Comparison of ENCODE assay signal across 8 cellular contexts in the genomic region with DNA sequence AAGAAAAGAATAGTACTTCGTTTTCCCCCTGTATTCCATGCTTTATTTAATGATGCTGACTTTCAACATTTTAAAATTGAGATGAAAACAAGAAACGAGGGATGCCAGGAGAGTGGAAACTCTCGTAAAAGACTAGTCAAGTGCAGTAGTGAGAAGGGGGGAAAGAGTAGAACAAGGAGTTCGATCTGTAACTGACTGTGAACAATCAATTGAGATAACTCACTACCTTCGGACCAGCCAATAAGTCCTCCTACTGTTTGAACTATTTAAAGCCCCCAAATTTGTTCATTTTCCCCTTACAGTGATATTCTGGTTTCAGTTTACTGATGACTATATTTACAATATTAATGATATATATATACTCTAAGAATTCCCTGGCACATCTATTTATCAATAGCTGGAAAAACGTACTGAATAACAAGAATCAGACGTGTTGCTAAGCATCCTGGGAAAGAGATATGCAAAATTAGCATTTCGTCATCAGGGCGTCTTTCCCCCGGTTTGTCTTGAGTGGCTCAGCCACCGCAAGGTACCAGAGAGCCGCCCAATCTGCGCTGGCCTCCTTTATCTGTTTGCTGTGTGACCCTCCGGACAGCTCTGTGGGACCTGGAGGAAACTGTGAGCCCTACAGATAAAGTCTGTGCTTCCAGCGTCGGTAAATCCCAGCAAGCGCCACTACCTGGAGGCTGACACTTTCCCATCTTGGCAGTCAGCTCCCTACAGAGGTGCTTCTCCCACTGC. TPM values are rescaled to one million over a fixed set of nuclear protein-coding genes. Genes with fewer than 3 reads are reported as not detected.
DNase-seq lines count a peak whose midpoint lies in the region; ATAC-seq and TF ChIP-seq lines count a peak whose summit lies in the region.

No MANE protein-coding gene starts in this region.

- peaks cover 21% of the 10 kb centered on the region for H3K27me3 Mint-ChIP-seq in activated T-helper 1 cell treated with anti-CD3 and anti-CD28 coated beads, Interleukin-12 subunit alpha, Interleukin-12 subunit beta, Interleukin-2, Interleukin-4 antibody, amounts not matched to agents 30 ng/mL and 10 ng/mL and 1 ng/mL, durations not matched to agents 14 hours and 24 hours and 36 hours (ENCODE audit: insufficient read depth)
- peaks cover 0 to 5% (median 0%) of the 10 kb centered on the region in 5 donors for H3K27me3 Mint-ChIP-seq in naive thymus-derived CD8-positive, alpha-beta T cell

- no peak for TF ChIP-seq CTCF in DND-41 (IDR thresholded peaks at IDR 0.05; ENCODE audit: borderline replicate concordance, extremely low read depth, low read length, poor library complexity, severe bottlenecking)
- peak in 1 of 6 experiments; percentile 14 for TF ChIP-seq CTCF in Peyer's patch (IDR thresholded peaks at IDR 0.05)
- no peak for TF ChIP-seq CTCF in fibroblast of lung (conservative IDR thresholded peaks at IDR 0.05 in 1 of 2, IDR thresholded peaks at IDR 0.05 in 1 of 2; ENCODE audit: low read depth in 1 of 2, low read length in 2 of 2)

- intact Hi-C loops in activated T-helper 1 cell treated with anti-CD3 and anti-CD28 coated beads, Interleukin-12 subunit alpha, Interleukin-12 subunit beta, Interleukin-2, Interleukin-4 antibody, amounts not matched to agents 30 ng/mL and 10 ng/mL and 1 ng/mL, durations not matched to agents 14 hours and 24 hours and 36 hours (cut with micrococcal nuclease): loop anchor here (1.0 to 5.0 kb wide), 9 partner anchors 24 to 510 kb away; partner anchors contain the start of genes CUL1, EZH2, PDIA4 and ZNF282

- peak overlapping the region; percentile 92 for H3K27ac Mint-ChIP-seq in activated T-helper 1 cell treated with anti-CD3 and anti-CD28 coated beads, Interleukin-12 subunit alpha, Interleukin-12 subunit beta, Interleukin-2, Interleukin-4 antibody, amounts not matched to agents 30 ng/mL and 10 ng/mL and 1 ng/mL, durations not matched to agents 14 hours and 24 hours and 36 hours
- H3K27ac Mint-ChIP-seq in naive thymus-derived CD8-positive, alpha-beta T cell: peak overlapping the region; percentile 90 to 98 (median 96)

- no peaks in the 10 kb centered on the region for H3K36me3 Mint-ChIP-seq in activated T-helper 1 cell treated with anti-CD3 and anti-CD28 coated beads, Interleukin-12 subunit alpha, Interleukin-12 subunit beta, Interleukin-2, Interleukin-4 antibody, amounts not matched to agents 30 ng/mL and 10 ng/mL and 1 ng/mL, durations not matched to agents 14 hours and 24 hours and 36 hours (ENCODE audit: low read depth)
- H3K36me3 Mint-ChIP-seq in naive thymus-derived CD8-positive, alpha-beta T cell: peaks cover 0 to 3% (median 0%) of the 10 kb centered on the region in 3 donors

- H3K9me3 Mint-ChIP-seq in activated T-helper 1 cell treated with anti-CD3 and anti-CD28 coated beads, Interleukin-12 subunit alpha, Interleukin-12 subunit beta, Interleukin-2, Interleukin-4 antibody, amounts not matched to agents 30 ng/mL and 10 ng/mL and 1 ng/mL, durations not matched to agents 14 hours and 24 hours and 36 hours: no peaks in the 10 kb centered on the region
- peaks cover 0 to 6% (median 0%) of the 10 kb centered on the region in 9 donors for H3K9me3 Mint-ChIP-seq in naive thymus-derived CD8-positive, alpha-beta T cell

- peak overlapping the region; percentile 78 for H3K27ac ChIP-seq in DND-41 (ENCODE audit: low read length)
- peak overlapping the region; percentile 58 for H3K27ac ChIP-seq in KOPT-K1 (ENCODE audit: low read depth, low read length, poor library complexity, severe bottlenecking)
- H3K27ac ChIP-seq in Peyer's patch: peak overlapping the region; percentile 70 to 81 (median 79)
- H3K27ac ChIP-seq in fibroblast of lung (ENCODE audit: insufficient read depth, low read length): peak overlapping the region; percentile 71

- H3K9ac ChIP-seq in DND-41 (ENCODE audit: low read depth, low read length) (peak overlapping the region; percentile 67), fibroblast of lung (ENCODE audit: insufficient read depth, low read length) (peak overlapping the region; percentile 30)

- DNase-seq in DND-41: peak; percentile 80
- DNase-seq in Peyer's patch: peak; percentile 83 to 95 (median 87)
- DNase-seq in activated T-helper 1 cell treated with anti-CD3 and anti-CD28 coated beads, Interleukin-12 subunit alpha, Interleukin-12 subunit beta, Interleukin-2, Interleukin-4 antibody, amounts not matched to agents 30 ng/mL and 10 ng/mL and 1 ng/mL, durations not matched to agents 14 hours and 24 hours and 36 hours (ENCODE audit: low spot score): peak; percentile 78
- DNase-seq in fibroblast of lung (ENCODE audit: low read depth in 2 of 2): peak; percentile 84 to 93
- peak; percentile 53 to 98 (median 82) for DNase-seq in naive thymus-derived CD8-positive, alpha-beta T cell
- peak; percentile 69 to 94 (median 86) for DNase-seq in stimulated activated naive CD4-positive, alpha-beta T cell (lab: John Stamatoyannopoulos, UW)

- H2AFZ ChIP-seq in DND-41 (ENCODE audit: low read depth, low read length) (peak overlapping the region; percentile 98), fibroblast of lung (ENCODE audit: low read length) (peak overlapping the region; percentile 87)

- H4K20me1 ChIP-seq in DND-41 (ENCODE audit: insufficient read depth, low read length) (no peaks in the 10 kb centered on the region), fibroblast of lung (ENCODE audit: control insufficient read depth, extremely low read depth, insufficient read depth, low read length) (no peaks in the 10 kb centered on the region)

- H3K4me1 ChIP-seq in DND-41 (ENCODE audit: insufficient read depth, low read length): peaks cover 60% of the 10 kb centered on the region
- peaks cover 0 to 38% (median 7%) of the 10 kb centered on the region in 4 donors for H3K4me1 ChIP-seq in Peyer's patch
- H3K4me1 ChIP-seq in fibroblast of lung (ENCODE audit: control insufficient read depth, extremely low read depth, insufficient read depth, low read length): peaks cover 3% of the 10 kb centered on the region

- peak overlapping the region; percentile 82 to 92 for H3K4me3 ChIP-seq in DND-41 (ENCODE audit: low read depth in 1 of 2, low read length in 2 of 2)
- H3K4me3 ChIP-seq in Peyer's patch: peak overlapping the region; percentile 58 to 62 (median 60)
- H3K4me3 ChIP-seq in fibroblast of lung (replicated peaks in 1 of 4; ENCODE audit: control extremely low read depth in 1 of 4, insufficient read depth in 1 of 4, low read depth in 3 of 4, low read length in 4 of 4): peak overlapping the region; percentile 56 to 96 (median 70)

- ATAC-seq in DND-41 (ENCODE audit: insufficient read depth, low read depth) (peak; percentile 80), GM21825 (IDR thresholded peaks at IDR 0.05; ENCODE audit: unreplicated experiment) (peak; percentile 93)
- ATAC-seq in naive thymus-derived CD8-positive, alpha-beta T cell: peak; percentile 74 to 80

- H3K4me1 Mint-ChIP-seq in activated T-helper 1 cell treated with anti-CD3 and anti-CD28 coated beads, Interleukin-12 subunit alpha, Interleukin-12 subunit beta, Interleukin-2, Interleukin-4 antibody, amounts not matched to agents 30 ng/mL and 10 ng/mL and 1 ng/mL, durations not matched to agents 14 hours and 24 hours and 36 hours (ENCODE audit: low read depth): peaks cover 46% of the 10 kb centered on the region
- H3K4me1 Mint-ChIP-seq in naive thymus-derived CD8-positive, alpha-beta T cell: peaks cover 30 to 57% (median 53%) of the 10 kb centered on the region in 4 donors

- TF ChIP-seq POLR2A in Peyer's patch (IDR thresholded peaks at IDR 0.05): peak in 1 of 2 donors; percentile 19

- peaks cover 5% of the 10 kb centered on the region for H3K27me3 ChIP-seq in DND-41 (ENCODE audit: insufficient read depth, low read length, poor library complexity)
- H3K27me3 ChIP-seq in Peyer's patch: no peaks in the 10 kb centered on the region
- H3K27me3 ChIP-seq in fibroblast of lung (ENCODE audit: control insufficient read depth, insufficient read depth, low read length): no peaks in the 10 kb centered on the region

- no peaks in the 10 kb centered on the region for H3K9me3 ChIP-seq in DND-41 (ENCODE audit: insufficient read depth, low read length, severe bottlenecking)
- H3K9me3 ChIP-seq in KOPT-K1 (ENCODE audit: insufficient read depth, low read length, poor library complexity, severe bottlenecking): no peaks in the 10 kb centered on the region
- no peaks in the 10 kb centered on the region for H3K9me3 ChIP-seq in Peyer's patch
- no peaks in the 10 kb centered on the region for H3K9me3 ChIP-seq in fibroblast of lung (ENCODE audit: control insufficient read depth, insufficient read depth, low read depth, low read length)

- H3K4me3 Mint-ChIP-seq in activated T-helper 1 cell treated with anti-CD3 and anti-CD28 coated beads, Interleukin-12 subunit alpha, Interleukin-12 subunit beta, Interleukin-2, Interleukin-4 antibody, amounts not matched to agents 30 ng/mL and 10 ng/mL and 1 ng/mL, durations not matched to agents 14 hours and 24 hours and 36 hours: peak overlapping the region; percentile 94
- H3K4me3 Mint-ChIP-seq in naive thymus-derived CD8-positive, alpha-beta T cell: peak overlapping the region; percentile 95 to 98 (median 96)

- no peaks in the 10 kb centered on the region for H3K79me2 ChIP-seq in DND-41 (ENCODE audit: insufficient read depth, low read length)
- H3K79me2 ChIP-seq in fibroblast of lung (ENCODE audit: control insufficient read depth, insufficient read depth, low read length): no peaks in the 10 kb centered on the region

- POLR2A ChIA-PET in naive thymus-derived CD8-positive, alpha-beta T cell (lab: Charles Lee): interaction anchor here (0.6 to 1.8 kb wide), 7 partner anchors 18 to 289 kb away, joined by 3 to 12 read pairs (median 3); partner anchors contain the start of genes CUL1, PDIA4 and ZNF398

- H3K36me3 ChIP-seq in DND-41 (ENCODE audit: insufficient read depth, low read length) (no peaks in the 10 kb centered on the region), KOPT-K1 (ENCODE audit: insufficient read depth, low read length) (no peaks in the 10 kb centered on the region), Peyer's patch (no peaks in the 10 kb centered on the region), fibroblast of lung (ENCODE audit: control insufficient read depth, insufficient read depth, low read length) (no peaks in the 10 kb centered on the region)

- peak overlapping the region; percentile 99 for H3K4me2 ChIP-seq in DND-41 (ENCODE audit: insufficient read depth, low read length)
- H3K4me2 ChIP-seq in fibroblast of lung (ENCODE audit: extremely low read depth, insufficient read depth, low read length): peak overlapping the region; percentile 96

RNA-seq across cellular contexts. Expression of gene PDIA4, which starts 41.1 kb away (rescaled TPM):
- 100 to 1,000 TPM in 1 of 4 donors, 10 to 100 TPM in 3; 57.1 to 100 (median 61.6) TPM for total RNA-seq in Peyer's patch
- 132 and 142 TPM in 2 replicates for total RNA-seq in activated T-helper 1 cell treated with anti-CD3 and anti-CD28 coated beads, Interleukin-12 subunit alpha, Interleukin-12 subunit beta, Interleukin-2, Interleukin-4 antibody, amounts not matched to agents 30 ng/mL and 10 ng/mL and 1 ng/mL, durations not matched to agents 14 hours and 24 hours and 36 hours
- total RNA-seq in fibroblast of lung: 156 and 266 TPM in 2 replicates
- polyA plus RNA-seq in fibroblast of lung: 210 and 236 TPM in 2 replicates
- polyA plus RNA-seq in fibroblast of lung (2012): 175 and 182 TPM in 2 replicates
- polyA minus RNA-seq in fibroblast of lung (ENCODE audit: low replicate concordance): 77.0 and 107 TPM in 2 replicates
- total RNA-seq in naive thymus-derived CD8-positive, alpha-beta T cell: 10 to 100 TPM; 43.2 to 44.8 TPM
- 10 to 100 TPM; 80.3 to 94.0 (median 89.5) TPM for polyA plus RNA-seq in naive thymus-derived CD8-positive, alpha-beta T cell

Comparison
In these comparisons a context has a peak if more than half of its experiments do, and no peak if none do; other contexts are left out.
1. Peak in every context shown above with its lines: DNase-seq, ATAC-seq, H3K4me3 ChIP-seq and H3K27ac ChIP-seq.